In genomic region chr1:184387069-184387870, GRCh38 we compare ENCODE assay signal across 8 cellular contexts. TPM values are rescaled to one million over a fixed set of nuclear protein-coding genes. Genes with fewer than 3 reads are reported as not detected.
DNase-seq lines count a peak whose midpoint lies in the region; ATAC-seq lines count a peak whose summit lies in the region.

No MANE protein-coding gene starts in this region.

- peaks cover 16 to 57% (median 54%) of the 10 kb centered on the region in 11 experiments; a peak in 21 of 22 replicates for H3K27me3 ChIP-seq in BLaER1 treated with 17β-estradiol and CSF1 and Interleukin-3, amounts not matched to agents 10 nM and 100 nM

- peak overlapping the region; percentile 52 to 77 (median 66); a peak in 19 of 22 replicates for H3K27ac ChIP-seq in BLaER1 treated with 17β-estradiol and CSF1 and Interleukin-3, amounts not matched to agents 10 nM and 100 nM

- H3K4me1 Mint-ChIP-seq in activated naive CD4-positive, alpha-beta T cell treated with anti-CD3 and anti-CD28 coated beads, Interleukin-2, amount 10 ng/mL, durations not matched to agents 7 days and 5 days, result peaks cover 18% of the 10 kb centered on the region

- H3K4me1 ChIP-seq in BLaER1 treated with 17β-estradiol and CSF1 and Interleukin-3, amounts not matched to agents 10 nM and 100 nM, result peaks cover 8 to 39% (median 17%) of the 10 kb centered on the region in 10 experiments; a peak in 18 of 20 replicates

- H3K4me2 ChIP-seq in BLaER1 treated with 17β-estradiol and CSF1 and Interleukin-3, amounts not matched to agents 10 nM and 100 nM, result peak overlapping the region; percentile 79 to 97 (median 95)

- H3K9me3 Mint-ChIP-seq in activated naive CD4-positive, alpha-beta T cell treated with anti-CD3 and anti-CD28 coated beads, Interleukin-2, amount 10 ng/mL, durations not matched to agents 7 days and 5 days, result no peaks in the 10 kb centered on the region

- no peaks in the 10 kb centered on the region for H3K36me3 ChIP-seq in BLaER1 treated with 17β-estradiol and CSF1 and Interleukin-3, amounts not matched to agents 10 nM and 100 nM

- H4K20me1 ChIP-seq in BLaER1 treated with 17β-estradiol and CSF1 and Interleukin-3, amounts not matched to agents 10 nM and 100 nM, result peaks cover 0 to 35% (median 0%) of the 10 kb centered on the region in 11 experiments; a peak in 4 of 22 replicates

- H3K9ac ChIP-seq in BLaER1 treated with 17β-estradiol and CSF1 and Interleukin-3, amounts not matched to agents 10 nM and 100 nM, result peak overlapping the region; percentile 74 to 84 (median 81)

- H3K27me3 Mint-ChIP-seq in activated naive CD4-positive, alpha-beta T cell treated with anti-CD3 and anti-CD28 coated beads, Interleukin-2, amount 10 ng/mL, durations not matched to agents 7 days and 5 days, result peaks cover 75% of the 10 kb centered on the region

- intact Hi-C loops in Right ventricle myocardium superior (cut with DNase I), result loop anchor here (2.0 to 10.0 kb wide), 2 partner anchors 176 to 278 kb away; no protein-coding TSS in a partner anchor
- intact Hi-C loops in posterior cingulate gyrus (cut with DNase I), result loop anchor here (5.0 to 10.0 kb wide), 3 partner anchors 178 to 312 kb away; no protein-coding TSS in a partner anchor

- H3K27ac Mint-ChIP-seq in activated naive CD4-positive, alpha-beta T cell treated with anti-CD3 and anti-CD28 coated beads, Interleukin-2, amount 10 ng/mL, durations not matched to agents 7 days and 5 days, result no peak overlapping the region

- H3K4me3 ChIP-seq in BLaER1 treated with 17β-estradiol and CSF1 and Interleukin-3, amounts not matched to agents 10 nM and 100 nM, result peak overlapping the region; percentile 74 to 92 (median 78)

- ATAC-seq in GM21526 (IDR thresholded peaks at IDR 0.05; ENCODE audit: low FRiP score, unreplicated experiment) (peak; percentile 23), Right ventricle myocardium superior (ENCODE audit: poor library complexity) (peak; percentile 40)

- peak overlapping the region; percentile 67 for H3K4me3 Mint-ChIP-seq in activated naive CD4-positive, alpha-beta T cell treated with anti-CD3 and anti-CD28 coated beads, Interleukin-2, amount 10 ng/mL, durations not matched to agents 7 days and 5 days

- CTCF ChIA-PET in activated naive CD4-positive, alpha-beta T cell treated with anti-CD3 and anti-CD28 coated beads, Interleukin-2, amount 10 ng/mL, durations not matched to agents 7 days and 5 days (lab: Charles Lee), result no interaction called here

- peak; percentile 91 to 96 for DNase-seq in NCI-H526 (lab: John Stamatoyannopoulos, UW)
- peak; percentile 57 for DNase-seq in activated naive CD4-positive, alpha-beta T cell treated with anti-CD3 and anti-CD28 coated beads, Interleukin-2, amount 10 ng/mL, durations not matched to agents 7 days and 5 days
- DNase-seq in Right ventricle myocardium superior, result peak; percentile 61
- peak; percentile 16 to 87 (median 32) for DNase-seq in posterior cingulate gyrus
- DNase-seq in MV-4-11 (lab: John Stamatoyannopoulos, UW), result no peak
- no peak for DNase-seq in H4 (ENCODE audit: low spot score)

- peaks cover 3% of the 10 kb centered on the region for H3K36me3 Mint-ChIP-seq in activated naive CD4-positive, alpha-beta T cell treated with anti-CD3 and anti-CD28 coated beads, Interleukin-2, amount 10 ng/mL, durations not matched to agents 7 days and 5 days

- no peaks in the 10 kb centered on the region for H3K9me3 ChIP-seq in BLaER1 treated with 17β-estradiol and CSF1 and Interleukin-3, amounts not matched to agents 10 nM and 100 nM (replicated peaks in 1 of 11)

RNA-seq across cellular contexts. Expression of gene C1orf21, which starts 0.4 kb away (rescaled TPM):
- total RNA-seq in Right ventricle myocardium superior, result 47.6 TPM
- total RNA-seq in H4 (2014; rRNA removed; shearing (Covaris generic)), result 24.0 and 28.1 TPM in 2 replicates

Comparison
In these comparisons a context has a peak if more than half of its experiments do, and no peak if none do; other contexts are left out.
1. DNase-seq: peak in NCI-H526 (2 of 2), activated naive CD4-positive, alpha-beta T cell treated with anti-CD3 and anti-CD28 coated beads, Interleukin-2, amount 10 ng/mL, durations not matched to agents 7 days and 5 days (single experiment), Right ventricle myocardium superior (single experiment) and posterior cingulate gyrus (10 of 10); none in MV-4-11 (single experiment) and H4 (single experiment).